Comparison of ENCODE assay signal across 1 cellular context in the genomic region with DNA sequence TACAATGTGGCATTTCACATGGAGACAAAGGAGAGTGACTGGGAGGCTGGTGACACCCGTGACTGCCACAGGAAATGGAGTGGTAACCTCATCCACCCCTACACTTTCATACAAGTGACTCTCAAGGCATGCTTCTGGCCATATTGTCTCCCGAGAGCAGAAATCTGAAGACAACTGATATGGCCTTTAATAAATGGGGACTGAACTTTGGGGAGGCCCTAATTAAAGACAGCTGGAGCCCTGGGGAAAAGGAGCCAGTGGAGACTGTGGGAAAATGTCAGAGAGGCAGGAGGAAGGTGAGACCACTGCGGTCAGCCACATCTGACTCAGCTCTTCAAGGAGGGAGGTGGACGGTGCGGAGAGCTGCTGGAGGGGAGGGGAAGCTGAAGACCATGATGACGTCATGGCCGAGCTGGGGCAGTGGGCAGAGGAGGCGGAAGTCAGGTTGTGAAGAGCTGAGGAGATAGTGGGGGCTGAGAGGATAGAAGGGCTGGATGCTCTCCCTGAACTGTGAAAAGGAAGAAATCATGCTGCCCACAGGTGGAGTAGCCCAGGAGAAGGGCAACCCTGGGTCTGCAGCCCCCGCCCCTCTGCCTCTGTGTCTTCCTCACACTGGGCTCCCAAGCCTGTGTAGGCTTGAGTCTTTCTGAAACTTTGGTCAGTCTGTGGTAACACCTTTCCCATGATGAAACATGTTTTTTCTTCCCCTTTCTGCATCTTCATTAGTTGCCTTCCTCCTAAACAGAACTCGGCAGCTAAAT.
A peak's percentile ranks its signal among the peaks of the same experiment; 100 is the strongest.
TF ChIP-seq lines count a peak whose summit lies in the region.

No MANE protein-coding gene starts in this region.

TF ChIP-seq in HepG2, 621 proteins besides CTCF, POLR2A, EP300 and RAD21:
- TF ChIP-seq MED1 (CRISPR knock-in tag; IDR thresholded peaks at IDR 0.05) = no peak
- peak; percentile 97 for TF ChIP-seq CREB1 (IDR thresholded peaks at IDR 0.05)
- TF ChIP-seq CREB1 (CRISPR knock-in tag; IDR thresholded peaks at IDR 0.05) = peak; percentile 26; the same call in 1 of the 2 replicates
- peak; percentile 99 for TF ChIP-seq ATF7 (IDR thresholded peaks at IDR 0.05)
- no peak for TF ChIP-seq ATF7 (CRISPR knock-in tag; IDR thresholded peaks at IDR 0.05)
